In the genomic region with DNA sequence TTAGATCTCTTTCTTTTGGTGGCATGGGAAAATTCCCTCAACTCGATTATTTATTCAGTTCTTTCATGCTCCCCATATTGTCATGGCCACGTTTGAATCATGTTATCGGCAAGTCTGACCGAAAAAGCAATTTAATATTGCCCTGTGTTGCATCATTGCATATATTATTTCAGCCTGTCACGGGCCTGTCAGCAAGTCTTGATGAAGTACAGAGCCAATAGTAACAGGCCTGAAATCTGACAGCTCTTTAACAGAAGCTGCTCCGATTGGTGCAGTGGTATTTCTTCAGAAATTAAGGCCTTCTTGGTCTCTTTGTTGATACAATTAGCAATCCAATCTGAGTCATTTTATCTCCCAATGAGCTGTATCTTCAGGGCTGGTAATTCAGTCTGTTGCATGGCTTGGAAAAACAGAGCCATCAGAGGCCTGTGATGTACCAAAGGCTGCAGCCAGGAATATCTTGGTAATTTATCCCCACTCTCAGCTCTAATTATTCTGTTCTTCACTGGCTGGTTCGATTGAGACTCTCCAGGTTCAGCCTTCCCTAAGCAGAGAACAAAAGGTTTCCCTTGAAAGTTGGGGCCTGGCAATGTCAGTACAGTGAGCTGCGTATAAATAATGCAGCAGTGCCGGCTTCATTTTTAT, we compare ENCODE assay signal across 10 cellular contexts.
DNase-seq lines count a peak whose midpoint lies in the region; TF ChIP-seq lines count a peak whose summit lies in the region.
"Had no signal": no experiment of that assay in that cellular context is flagged by ENCODE, and none has a peak within 500 bp of the region (broad histone marks: within the 10 kb centered on the region; RNA-seq: fewer than 3 reads in every experiment).

No MANE protein-coding gene starts in this region.

- no peaks in the 10 kb centered on the region for H3K27me3 Mint-ChIP-seq in nephron (ENCODE audit: low read depth)

- H3K27me3 ChIP-seq in ACC112 (ENCODE audit: insufficient read depth, low read length) (no peaks in the 10 kb centered on the region), Peyer's patch (no peaks in the 10 kb centered on the region)

- DNase-seq in LHCN-M2 (ENCODE audit: low read depth) = peak; percentile 97
- DNase-seq in epithelial cell of prostate (ENCODE audit: low read depth, low spot score) = peak; percentile 26
- no peak for DNase-seq in GM19238 (ENCODE audit: insufficient read length, low spot score)
- no peak for DNase-seq in HUDEP-2 (lab: John Stamatoyannopoulos, UW; ENCODE audit: unreplicated experiment in 76 of 76)
- no peak for DNase-seq in activated gamma-delta T cell (lab: John Stamatoyannopoulos, UW)
- DNase-seq in Peyer's patch = no peak
- DNase-seq: NCI-H1436 treated with DMSO at 0.1 percent for 48 hours had no signal

- peaks cover 2% of the 10 kb centered on the region for H3K9me3 Mint-ChIP-seq in nephron

- no peaks in the 10 kb centered on the region for H3K79me2 ChIP-seq in ACC112 (ENCODE audit: control insufficient read depth, insufficient read depth, low read length, unreplicated experiment)

- H3K27ac Mint-ChIP-seq in nephron = peak overlapping the region; percentile 83 to 96 (median 88)

- TF ChIP-seq CTCF in nephron (IDR thresholded peaks at IDR 0.05; ENCODE audit: unreplicated experiment in 3 of 3) (no peak), Peyer's patch (IDR thresholded peaks at IDR 0.05) (no peak)

- H3K9me3 ChIP-seq in Peyer's patch = no peaks in the 10 kb centered on the region

- no peak for TF ChIP-seq POLR2A in Peyer's patch (IDR thresholded peaks at IDR 0.05)

- H3K4me3 ChIP-seq in ACC112 (ENCODE audit: low read depth, low read length) = no peak overlapping the region
- no peak overlapping the region for H3K4me3 ChIP-seq in Peyer's patch

- H2AFZ ChIP-seq in ACC112 (ENCODE audit: low read length, unreplicated experiment) = no peak overlapping the region

- H3K4me3 Mint-ChIP-seq in nephron = no peak overlapping the region

- H3K36me3 Mint-ChIP-seq in nephron (ENCODE audit: low read depth) = peaks cover 4% of the 10 kb centered on the region

- H3K4me1 ChIP-seq in ACC112 (ENCODE audit: control insufficient read depth, insufficient read depth, low read length, unreplicated experiment) = peaks cover 38% of the 10 kb centered on the region
- H3K4me1 ChIP-seq in Peyer's patch = peaks cover 0 to 5% (median 0%) of the 10 kb centered on the region in 4 donors

- H3K27ac ChIP-seq in ACC112 (ENCODE audit: low read depth, low read length) = peak overlapping the region; percentile 58
- H3K27ac ChIP-seq in epithelial cell of prostate = peak overlapping the region; percentile 74
- H3K27ac ChIP-seq in Peyer's patch = peak overlapping the region in 1 of 4 donors; percentile 50
- H3K27ac ChIP-seq: C4-2B had no signal

- no peaks in the 10 kb centered on the region for H3K36me3 ChIP-seq in ACC112 (ENCODE audit: insufficient read depth, low read length)
- no peaks in the 10 kb centered on the region for H3K36me3 ChIP-seq in Peyer's patch

- peaks cover 65% of the 10 kb centered on the region for H3K4me1 Mint-ChIP-seq in nephron

Comparison
In these comparisons a context has a peak if more than half of its experiments do, and no peak if none do; other contexts are left out.
1. DNase-seq: peak in LHCN-M2 (single experiment) and epithelial cell of prostate (single experiment); none in GM19238 (single experiment), HUDEP-2 (0 of 76), activated gamma-delta T cell (single experiment) and Peyer's patch (0 of 3).